ENCODE assay signal across 14 cellular contexts in the genomic region with DNA sequence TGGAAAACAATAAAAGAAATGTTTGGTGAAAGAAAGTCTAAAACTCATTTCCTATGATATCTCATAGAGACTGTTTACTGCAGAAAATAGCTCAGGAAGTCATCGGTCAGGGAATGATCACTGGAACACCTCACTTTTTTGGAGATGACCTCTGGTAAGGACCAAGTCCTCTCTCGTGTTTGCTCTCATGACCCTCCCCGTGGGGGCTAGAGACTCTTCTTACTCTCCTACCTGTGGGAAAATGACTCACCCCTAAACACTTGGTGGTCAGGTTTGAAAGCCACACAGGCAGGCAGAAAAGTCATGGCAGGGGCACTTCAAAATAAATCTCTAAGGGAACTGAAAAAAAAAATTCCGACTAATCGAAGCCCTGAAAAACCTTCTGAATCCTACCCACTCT. TPM values are rescaled to one million over a fixed set of nuclear protein-coding genes. Genes with fewer than 3 reads are reported as not detected.
DNase-seq lines count a peak whose midpoint lies in the region; ATAC-seq and TF ChIP-seq lines count a peak whose summit lies in the region.
"Had no signal": no experiment of that assay in that cellular context is flagged by ENCODE, and none has a peak within 500 bp of the region (broad histone marks: within the 10 kb centered on the region; RNA-seq: fewer than 3 reads in every experiment).

No MANE protein-coding gene starts in this region.

- no peaks in the 10 kb centered on the region for H4K20me1 ChIP-seq in mammary epithelial cell (ENCODE audit: insufficient read depth, low read length)

- BruUV-seq in Panc1 (replicated peaks; lab: Mats Ljungman, UMichigan) (no TSS peak), mammary epithelial cell (replicated peaks; lab: Mats Ljungman, UMichigan) (no TSS peak)

- DNase-seq in GM12865 (ENCODE audit: low read depth) = peak; percentile 83
- DNase-seq in H7 = peak; percentile 39
- no peak for DNase-seq in Panc1 (ENCODE audit: low read depth, low spot score)
- DNase-seq in OCI-M2 (lab: John Stamatoyannopoulos, UW; ENCODE audit: unreplicated experiment) = no peak
- no peak for DNase-seq in mammary epithelial cell
- DNase-seq in NCI-H2107 treated with DMSO at 0.1 percent for 48 hours (lab: John Stamatoyannopoulos, UW; ENCODE audit: unreplicated experiment) = no peak
- DNase-seq in NCI-H2081 treated with DMSO at 0.1 percent for 48 hours (lab: John Stamatoyannopoulos, UW) = no peak
- DNase-seq: effector memory CD4-positive, alpha-beta T cell had no signal

- in situ Hi-C loops in Panc1 (cut with HindIII; ENCODE audit: low pct_unique_long_range_greater_than_20kb, low sequenced_read_pairs) (no loop called here), mammary epithelial cell (cut with MboI; ENCODE audit: low sequenced_read_pairs in 2 of 2) (no loop called here)

- peak overlapping the region in 2 of 3 experiments; percentile 26 to 36 for H3K27ac Mint-ChIP-seq in nephron
- H3K27ac Mint-ChIP-seq: CD4-positive, alpha-beta T cell; memory B cell had no signal

- H3K36me3 Mint-ChIP-seq in nephron (ENCODE audit: low read depth) = no peaks in the 10 kb centered on the region
- H3K36me3 Mint-ChIP-seq: memory B cell had no signal

- dilution Hi-C loops in mammary epithelial cell (cut with HindIII; ENCODE audit: low sequenced_read_pairs) = no loop called here

- TF ChIP-seq CTCF in GM12865 (IDR thresholded peaks at IDR 0.05; ENCODE audit: insufficient read depth, low read depth, low read length, missing control alignments) = no peak
- no peak for TF ChIP-seq CTCF in Panc1 (IDR thresholded peaks at IDR 0.05)
- no peak for TF ChIP-seq CTCF in nephron (IDR thresholded peaks at IDR 0.05; ENCODE audit: unreplicated experiment in 3 of 3)
- no peak for TF ChIP-seq CTCF in mammary epithelial cell (conservative IDR thresholded peaks at IDR 0.05 in 1 of 2, IDR thresholded peaks at IDR 0.05 in 1 of 2; ENCODE audit: extremely low read depth in 1 of 2, insufficient read depth in 1 of 2, low read depth in 1 of 2, low read length in 2 of 2)

- CTCF ChIA-PET in Panc1 (lab: Charles Lee) = interaction anchor here (0.9 to 1.6 kb wide), 3 partner anchors 16 to 67 kb away, joined by 3 to 6 read pairs (median 4); no protein-coding TSS in a partner anchor
- CTCF ChIA-PET in mammary epithelial cell (lab: Charles Lee; ENCODE audit: low non-redundant PET) = no interaction called here

- H3K9me3 Mint-ChIP-seq in nephron = no peaks in the 10 kb centered on the region
- H3K9me3 Mint-ChIP-seq: CD4-positive, alpha-beta T cell; memory B cell had no signal

- POLR2A ChIA-PET in Panc1 (lab: Charles Lee) = no interaction called here

- H3K4me3 Mint-ChIP-seq in nephron = no peak overlapping the region
- H3K4me3 Mint-ChIP-seq: CD4-positive, alpha-beta T cell; memory B cell had no signal

- no peak for ATAC-seq in Panc1

- intact Hi-C loops in Panc1 (cut with micrococcal nuclease; ENCODE audit: unreplicated experiment) (loop anchor here (5.0 kb wide), 2 partner anchors 36 to 49 kb away; partner anchors contain the start of gene ANKRD18A), mammary epithelial cell (cut with micrococcal nuclease) (no loop called here)

- no peak overlapping the region for H3K4me2 ChIP-seq in mammary epithelial cell (ENCODE audit: insufficient read depth, low read depth, low read length)

- no peaks in the 10 kb centered on the region; the same call in 1 of the 2 replicates for H3K27me3 ChIP-seq in H7 (ENCODE audit: control insufficient read depth, insufficient read depth, low read length)
- H3K27me3 ChIP-seq in Panc1 (ENCODE audit: control insufficient read depth, insufficient read depth, low read length) = no peaks in the 10 kb centered on the region
- no peaks in the 10 kb centered on the region for H3K27me3 ChIP-seq in mammary epithelial cell (ENCODE audit: insufficient read depth, low read length)
- H3K27me3 ChIP-seq: MG63 had no signal

- no peaks in the 10 kb centered on the region for H3K9me3 ChIP-seq in Panc1 (ENCODE audit: control insufficient read depth, insufficient read depth, low read depth, low read length)
- H3K9me3 ChIP-seq in mammary epithelial cell (replicated peaks; ENCODE audit: insufficient read depth, low read length) = no peaks in the 10 kb centered on the region
- H3K9me3 ChIP-seq: MG63, thoracic aorta had no signal

- H3K4me3 ChIP-seq in GM12865 (ENCODE audit: low read depth, low read length) = no peak overlapping the region
- H3K4me3 ChIP-seq in H7 (ENCODE audit: insufficient read depth, low read depth, low read length) = no peak overlapping the region
- H3K4me3 ChIP-seq in Panc1 (ENCODE audit: low read depth in 2 of 2, low read length in 2 of 2) = peak overlapping the region; percentile 26 to 43
- H3K4me3 ChIP-seq in mammary epithelial cell (replicated peaks in 1 of 3; ENCODE audit: insufficient read depth in 1 of 3, low read depth in 2 of 3, low read length in 3 of 3) = no peak overlapping the region
- H3K4me3 ChIP-seq: MG63 had no signal

- H3K4me1 Mint-ChIP-seq in nephron = peaks cover 31% of the 10 kb centered on the region
- H3K4me1 Mint-ChIP-seq: memory B cell had no signal

- H2AFZ ChIP-seq in mammary epithelial cell (ENCODE audit: low read depth, low read length) = no peak overlapping the region

- no peak overlapping the region for H3K9ac ChIP-seq in mammary epithelial cell (ENCODE audit: insufficient read depth, low read length)

- H3K36me3 ChIP-seq in H7 (replicated peaks; ENCODE audit: control insufficient read depth, insufficient read depth, low read length) (no peaks in the 10 kb centered on the region), Panc1 (ENCODE audit: control insufficient read depth, insufficient read depth, low read length) (no peaks in the 10 kb centered on the region), mammary epithelial cell (ENCODE audit: insufficient read depth, low read length) (no peaks in the 10 kb centered on the region)
- H3K36me3 ChIP-seq: MG63, thoracic aorta had no signal

- H3K27me3 Mint-ChIP-seq in nephron (ENCODE audit: low read depth) = peaks cover 27% of the 10 kb centered on the region

- H3K27ac ChIP-seq in Panc1 (ENCODE audit: low read length) (peak overlapping the region; percentile 69), mammary epithelial cell (ENCODE audit: insufficient read depth, low read depth, low read length) (no peak overlapping the region)
- H3K27ac ChIP-seq: thoracic aorta had no signal

- H3K4me1 ChIP-seq in Panc1 (ENCODE audit: control insufficient read depth, insufficient read depth, low read length) (peaks cover 5% of the 10 kb centered on the region; the same call in 1 of the 2 replicates), mammary epithelial cell (ENCODE audit: insufficient read depth, low read length) (no peaks in the 10 kb centered on the region)

- no peaks in the 10 kb centered on the region for H3K79me2 ChIP-seq in mammary epithelial cell (ENCODE audit: insufficient read depth, low read length)

- WGBS in mammary epithelial cell (ENCODE audit: low coverage, missing lambda C conversion rate) = 87% methylated on average over 5 of the region's 5 CpGs

RNA-seq across cellular contexts. Expression of gene FAM240B, which starts 48.2 kb away (rescaled TPM):
- not detected in 2 replicates for total RNA-seq in H7 (2014; rRNA removed; shearing (Covaris generic))
- total RNA-seq in Panc1 (2021; ENCODE audit: unreplicated experiment) (not detected), mammary epithelial cell (not detected)
- polyA plus RNA-seq in Panc1 (2012; ENCODE audit: insufficient read length) = not detected
- not detected for polyA plus RNA-seq in mammary epithelial cell
- polyA minus RNA-seq in mammary epithelial cell = not detected
- total RNA-seq: CD4-positive, alpha-beta T cell; thoracic aorta had no signal
- polyA plus RNA-seq: adipose tissue had no signal

RNA-seq across cellular contexts. Expression of gene ANKRD18A, which starts 51.4 kb away (rescaled TPM):
- total RNA-seq in H7 (2014; rRNA removed; shearing (Covaris generic)) = 0.35 and 1.2 TPM in 2 replicates
- total RNA-seq in Panc1 (2021; ENCODE audit: unreplicated experiment) (9.6 TPM), mammary epithelial cell (10 to 100 TPM in 1 of 2 donors, 1 to 10 TPM in 1; 1.8 to 10.4 TPM)
- polyA plus RNA-seq in Panc1 (2012; ENCODE audit: insufficient read length) = 6.7 TPM
- polyA plus RNA-seq in mammary epithelial cell = 1.9 TPM
- 0.26 TPM for polyA minus RNA-seq in mammary epithelial cell
- total RNA-seq: thoracic aorta had no signal

Comparison
In these comparisons a context has a peak if more than half of its experiments do, and no peak if none do; other contexts are left out.
1. DNase-seq: peak in GM12865 (single experiment) and H7 (single experiment); none in Panc1 (single experiment), OCI-M2 (single experiment), mammary epithelial cell (single experiment), NCI-H2107 treated with DMSO at 0.1 percent for 48 hours (single experiment) and NCI-H2081 treated with DMSO at 0.1 percent for 48 hours (single experiment).
2. H3K4me3 ChIP-seq: peak in Panc1 (2 of 2); none in GM12865 (single experiment), H7 (single experiment) and mammary epithelial cell (0 of 3).